30 cellular contexts compared by ENCODE assay signal in the genomic region with DNA sequence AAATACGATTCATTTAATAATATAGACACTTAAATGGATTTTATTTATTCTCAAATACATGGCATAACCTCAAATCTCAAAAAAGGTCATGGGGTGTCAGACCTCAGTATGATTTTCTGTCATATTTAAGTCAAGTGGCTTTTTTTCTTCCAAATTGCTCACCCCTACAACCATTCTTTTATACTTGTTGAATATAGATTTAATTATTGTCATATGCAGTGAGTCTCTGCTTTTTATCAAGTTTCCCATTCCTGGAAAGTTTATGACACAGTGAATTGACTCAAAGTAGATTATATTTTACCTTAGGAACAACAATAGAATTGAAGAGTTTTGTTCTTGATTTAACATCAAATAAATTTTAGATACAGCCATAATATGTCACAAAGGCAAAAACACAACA.
"Had no signal": no experiment of that assay in that cellular context is flagged by ENCODE, and none has a peak within 500 bp of the region (broad histone marks: within the 10 kb centered on the region; RNA-seq: fewer than 3 reads in every experiment).

No MANE protein-coding gene starts in this region.

- H3K9me3 ChIP-seq: adrenal gland had no signal

- H3K27me3 ChIP-seq: adrenal gland, cardiac muscle cell had no signal

- H3K36me3 ChIP-seq: adrenal gland, cardiac muscle cell had no signal

- H3K4me3 ChIP-seq: adrenal gland, cardiac muscle cell had no signal

- H3K27ac ChIP-seq: adrenal gland, cardiac muscle cell, VCaP had no signal

- ATAC-seq: activated CD8-positive, alpha-beta T cell treated with anti-CD3 and anti-CD28 coated beads for 36 hours; activated naive CD4-positive, alpha-beta T cell treated with anti-CD3 and anti-CD28 coated beads, Interleukin-2, amount 50 U/mL, for 72 hours; activated T-cell treated with anti-CD3 and anti-CD28 coated beads, Interleukin-2, amount 50 U/mL, for 4 hours; activated T-cell treated with anti-CD3 and anti-CD28 coated beads, Interleukin-2, amount 50 U/mL, for 72 hours; activated T-helper 17 cell treated with anti-CD3 and anti-CD28 coated beads, Interleukin-2, amount 50 U/mL, for 72 hours had no signal

- DNase-seq: activated B cell treated with CpG ODN at 0.5 μM for 24 hours; activated CD4-positive, alpha-beta memory T cell treated with anti-CD3 and anti-CD28 coated beads for 36 hours; activated CD4-positive, alpha-beta T cell treated with anti-CD3 and anti-CD28 coated beads for 4 hours; activated CD4-positive, alpha-beta T cell treated with anti-CD3 and anti-CD28 coated beads, Interleukin-2, amount 50 U/mL, for 1 hour; activated CD4-positive, alpha-beta T cell treated with anti-CD3 and anti-CD28 coated beads, Interleukin-2, amount 50 U/mL, for 4 hours; activated CD4-positive, CD25-positive, alpha-beta regulatory T cell treated with anti-CD3 and anti-CD28 coated beads, Interleukin-2, amount 50 U/mL, for 72 hours; activated CD8-positive, alpha-beta memory T cell treated with anti-CD3 and anti-CD28 coated beads, Interleukin-2, amount 50 U/mL, for 4 hours; activated CD8-positive, alpha-beta T cell treated with anti-CD3 and anti-CD28 coated beads for 36 hours; activated effector memory CD4-positive, alpha-beta T cell treated with anti-CD3 and anti-CD28 coated beads, Interleukin-2, amount 50 U/mL, for 16 hours; activated gamma-delta T cell treated with Interleukin-2 at 50 U/mL for 16 hours; activated naive CD4-positive, alpha-beta T cell; activated naive CD4-positive, alpha-beta T cell treated with anti-CD3 and anti-CD28 coated beads for 36 hours; activated naive CD4-positive, alpha-beta T cell treated with anti-CD3 and anti-CD28 coated beads, Interleukin-2, amount 50 U/mL, for 16 hours; activated naive CD8-positive, alpha-beta T cell treated with anti-CD3 and anti-CD28 coated beads for 36 hours; activated T-cell treated with anti-CD3 and anti-CD28 coated beads for 4 hours; activated T-cell treated with anti-CD3 and anti-CD28 coated beads, Interleukin-2, amount 50 U/mL, for 1 hour; activated T-cell treated with anti-CD3 and anti-CD28 coated beads, Interleukin-2, amount 50 U/mL, for 4 hours; activated T-cell treated with anti-CD3 and anti-CD28 coated beads, Interleukin-2, amount 50 U/mL, for 72 hours; adrenal gland; amniotic stem cell; aorta; caudate nucleus; cerebellar nuclear complex; T-helper 1 cell; T-helper 2 cell; T-helper 9 cell had no signal
